Comparison of ENCODE assay signal across 8 cellular contexts in the genomic region with DNA sequence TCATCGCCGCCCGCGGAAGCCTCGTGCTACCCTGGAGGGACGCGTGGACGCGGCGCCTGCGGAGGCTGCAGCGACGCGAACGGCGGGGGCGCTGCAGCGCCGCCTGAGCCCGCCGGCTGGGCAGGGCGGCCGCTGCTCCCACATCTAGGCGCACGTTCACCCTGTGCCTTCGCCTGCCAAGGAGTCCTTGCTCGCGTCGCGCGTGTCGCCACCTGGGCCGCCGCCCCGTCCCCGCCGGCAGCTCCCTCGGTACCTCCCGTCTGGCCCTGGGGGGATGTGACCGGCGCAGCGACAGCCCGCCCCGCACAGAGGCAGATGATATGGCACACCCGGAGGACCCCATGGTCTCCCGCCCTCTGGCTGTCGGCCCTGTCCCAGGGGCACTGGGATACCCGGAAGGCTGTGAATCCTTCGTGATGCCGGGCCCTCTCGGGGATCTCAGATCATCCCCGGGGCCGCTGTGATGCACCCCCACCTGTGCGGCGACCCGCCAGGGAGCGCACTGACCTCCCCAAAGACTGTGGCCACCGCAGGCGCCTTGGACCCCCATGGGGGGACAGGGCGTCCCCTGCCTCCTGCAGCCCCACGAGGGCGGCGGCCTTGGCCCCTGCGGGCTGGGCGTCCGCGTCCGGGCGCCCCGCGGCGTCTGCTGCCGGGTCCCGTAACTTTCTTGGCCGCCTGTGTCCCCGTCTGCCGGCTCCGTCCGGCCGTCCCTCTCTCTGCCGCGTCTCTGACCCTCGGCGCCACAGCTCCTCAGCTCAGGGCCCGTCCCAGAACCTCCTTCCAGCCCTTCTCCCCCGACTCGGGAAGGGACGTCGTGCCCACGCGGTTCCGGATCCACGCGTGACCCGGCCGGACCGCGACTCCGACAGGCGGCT. TPM values are rescaled to one million over a fixed set of nuclear protein-coding genes. Genes with fewer than 3 reads are reported as not detected.
DNase-seq lines count a peak whose midpoint lies in the region; ATAC-seq and TF ChIP-seq lines count a peak whose summit lies in the region.

No MANE protein-coding gene starts in this region.

- peak; percentile 27 for ATAC-seq in HG02840 (IDR thresholded peaks at IDR 0.05; ENCODE audit: low FRiP score, unreplicated experiment)
- no peak for ATAC-seq in GM18870 (IDR thresholded peaks at IDR 0.05; ENCODE audit: unreplicated experiment)

- H3K27me3 ChIP-seq in osteoblast (ENCODE audit: insufficient read depth, low read length) (no peaks in the 10 kb centered on the region), uterus (peaks cover 0 to 39% of the 10 kb centered on the region in 2 donors)

- H3K4me1 ChIP-seq in osteoblast (ENCODE audit: insufficient read depth, low read length) (peaks cover 9% of the 10 kb centered on the region), uterus (peaks cover 0 to 34% of the 10 kb centered on the region in 2 donors)

- DNase-seq in GM03348 (ENCODE audit: low spot score) (peak; percentile 83), RKO (ENCODE audit: low spot score) (peak; percentile 65), glomerular visceral epithelial cell (ENCODE audit: extremely low spot score) (peak; percentile 36), osteoblast (ENCODE audit: insufficient read length, low spot score, missing footprints) (peak; percentile 99), uterus (peak in 1 of 2 donors; percentile 33)
- DNase-seq in activated naive CD4-positive, alpha-beta T cell treated with Interleukin-2 at 50 U/mL for 16 hours = peak; percentile 61

- H3K4me2 ChIP-seq in osteoblast (ENCODE audit: insufficient read depth, low read length) = peak overlapping the region; percentile 88

- H3K9me3 ChIP-seq in osteoblast (ENCODE audit: low read depth, low read length) = no peaks in the 10 kb centered on the region
- H3K9me3 ChIP-seq in uterus = no peaks in the 10 kb centered on the region

- H3K79me2 ChIP-seq in osteoblast (ENCODE audit: insufficient read depth, low read length) = peaks cover 29% of the 10 kb centered on the region

- H3K36me3 ChIP-seq in osteoblast (ENCODE audit: insufficient read depth, low read length) (no peaks in the 10 kb centered on the region), uterus (no peaks in the 10 kb centered on the region)

- TF ChIP-seq POLR2A in uterus (IDR thresholded peaks at IDR 0.05) = peak in 1 of 2 donors; percentile 12

- TF ChIP-seq CTCF in osteoblast (IDR thresholded peaks at IDR 0.05; ENCODE audit: extremely low read depth, low read depth, low read length) = peak; percentile 18
- TF ChIP-seq CTCF in uterus (IDR thresholded peaks at IDR 0.05) = peak in 3 of 4 experiments; percentile 35 to 51 (median 50)

- peaks cover 18% of the 10 kb centered on the region for H4K20me1 ChIP-seq in osteoblast (ENCODE audit: insufficient read depth, low read length)

- peak overlapping the region; percentile 63 for H3K27ac ChIP-seq in osteoblast (ENCODE audit: low read depth, low read length)
- peak overlapping the region; percentile 58 to 63 for H3K27ac ChIP-seq in uterus

- intact Hi-C loops in uterus (cut with DNase I; ENCODE audit: low total_unique reads) = no loop called here

- peak overlapping the region; percentile 83 for H3K4me3 ChIP-seq in osteoblast (ENCODE audit: insufficient read depth, low read length)
- peak overlapping the region; percentile 58 for H3K4me3 ChIP-seq in uterus

- peak overlapping the region; percentile 84 for H2AFZ ChIP-seq in osteoblast (ENCODE audit: low read length)

RNA-seq across cellular contexts. Expression of gene TBC1D24, which starts 0.7 kb away (rescaled TPM):
- total RNA-seq in osteoblast (15.9 and 16.6 TPM in 2 replicates), uterus (10 to 100 TPM in 1 of 4 donors, 1 to 10 TPM in 2, under 1 TPM in 1; 0.59 to 21.6 (median 4.6) TPM)

RNA-seq across cellular contexts. Expression of gene NTN3, which starts 3.1 kb away (rescaled TPM):
- total RNA-seq in osteoblast (under 0.01 and 0.36 TPM in 2 replicates), uterus (10 to 100 TPM in 1 of 4 donors, 1 to 10 TPM in 1, not detected in 2; 1.3 to 15.5 TPM)

RNA-seq across cellular contexts. Expression of gene TEDC2, which starts 14.3 kb away (rescaled TPM):
- total RNA-seq in osteoblast (3.5 and 5.1 TPM in 2 replicates), uterus (1 to 10 TPM in 2 of 4 donors, not detected in 2; 1.8 to 7.0 TPM)

RNA-seq across cellular contexts. Expression of gene ATP6V0C, which starts 39.5 kb away (rescaled TPM):
- total RNA-seq in osteoblast = 18.8 and 22.7 TPM in 2 replicates
- total RNA-seq in uterus = 100 to 1,000 TPM in 1 of 4 donors, 10 to 100 TPM in 3; 14.3 to 126 (median 41.4) TPM

RNA-seq across cellular contexts. Expression of gene CCNF, which starts 45.0 kb away (rescaled TPM):
- total RNA-seq in osteoblast = 6.9 and 7.4 TPM in 2 replicates
- 10 to 100 TPM in 1 of 4 donors, 1 to 10 TPM in 1, under 1 TPM in 1, not detected in 1; under 0.01 to 11.8 (median 1.9) TPM for total RNA-seq in uterus
